1 cellular context compared by ENCODE assay signal in the genomic region with DNA sequence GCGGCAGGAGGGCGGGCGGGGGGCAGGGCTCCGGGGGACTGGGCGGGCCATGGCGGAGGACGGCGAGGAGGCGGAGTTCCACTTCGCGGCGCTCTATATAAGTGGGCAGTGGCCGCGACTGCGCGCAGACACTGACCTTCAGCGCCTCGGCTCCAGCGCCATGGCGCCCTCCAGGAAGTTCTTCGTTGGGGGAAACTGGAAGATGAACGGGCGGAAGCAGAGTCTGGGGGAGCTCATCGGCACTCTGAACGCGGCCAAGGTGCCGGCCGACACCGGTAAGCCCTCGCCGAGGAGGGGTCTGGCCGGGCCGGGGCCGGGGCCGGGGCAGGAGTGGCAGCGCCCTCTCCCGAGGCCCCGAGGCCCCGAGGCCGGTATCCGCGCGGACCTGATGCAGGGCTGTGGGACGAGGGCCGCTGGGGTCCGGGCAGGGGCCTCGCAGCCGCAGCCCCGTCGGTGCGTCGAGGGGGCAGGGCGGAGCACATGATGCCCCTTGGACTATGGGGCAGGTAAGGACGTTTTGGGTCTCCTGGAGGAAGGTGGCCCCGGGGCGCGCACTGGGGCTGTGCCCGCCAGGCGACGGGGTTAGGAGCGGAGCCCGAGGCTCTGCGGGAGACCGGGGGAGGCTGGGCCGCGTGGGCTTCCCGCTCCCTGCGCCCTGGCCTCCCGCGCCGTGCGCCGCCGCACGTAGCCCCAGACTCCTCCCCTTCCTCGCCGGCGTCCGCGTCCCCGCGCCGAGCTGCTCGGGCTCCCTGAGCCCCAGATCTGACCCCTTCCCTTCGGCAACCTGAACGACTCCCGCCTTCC.
TF ChIP-seq lines count a peak whose summit lies in the region.

Gene TPI1, plus strand, starts transcription at position 125 of the 804 bp plus-strand sequence. Its CDS starts 36 bp downstream, at position 161.

TF ChIP-seq in SK-N-SH, 30 proteins besides CTCF, POLR2A, EP300 and RAD21 (continued from another document):
- TF ChIP-seq, protein P1, sequence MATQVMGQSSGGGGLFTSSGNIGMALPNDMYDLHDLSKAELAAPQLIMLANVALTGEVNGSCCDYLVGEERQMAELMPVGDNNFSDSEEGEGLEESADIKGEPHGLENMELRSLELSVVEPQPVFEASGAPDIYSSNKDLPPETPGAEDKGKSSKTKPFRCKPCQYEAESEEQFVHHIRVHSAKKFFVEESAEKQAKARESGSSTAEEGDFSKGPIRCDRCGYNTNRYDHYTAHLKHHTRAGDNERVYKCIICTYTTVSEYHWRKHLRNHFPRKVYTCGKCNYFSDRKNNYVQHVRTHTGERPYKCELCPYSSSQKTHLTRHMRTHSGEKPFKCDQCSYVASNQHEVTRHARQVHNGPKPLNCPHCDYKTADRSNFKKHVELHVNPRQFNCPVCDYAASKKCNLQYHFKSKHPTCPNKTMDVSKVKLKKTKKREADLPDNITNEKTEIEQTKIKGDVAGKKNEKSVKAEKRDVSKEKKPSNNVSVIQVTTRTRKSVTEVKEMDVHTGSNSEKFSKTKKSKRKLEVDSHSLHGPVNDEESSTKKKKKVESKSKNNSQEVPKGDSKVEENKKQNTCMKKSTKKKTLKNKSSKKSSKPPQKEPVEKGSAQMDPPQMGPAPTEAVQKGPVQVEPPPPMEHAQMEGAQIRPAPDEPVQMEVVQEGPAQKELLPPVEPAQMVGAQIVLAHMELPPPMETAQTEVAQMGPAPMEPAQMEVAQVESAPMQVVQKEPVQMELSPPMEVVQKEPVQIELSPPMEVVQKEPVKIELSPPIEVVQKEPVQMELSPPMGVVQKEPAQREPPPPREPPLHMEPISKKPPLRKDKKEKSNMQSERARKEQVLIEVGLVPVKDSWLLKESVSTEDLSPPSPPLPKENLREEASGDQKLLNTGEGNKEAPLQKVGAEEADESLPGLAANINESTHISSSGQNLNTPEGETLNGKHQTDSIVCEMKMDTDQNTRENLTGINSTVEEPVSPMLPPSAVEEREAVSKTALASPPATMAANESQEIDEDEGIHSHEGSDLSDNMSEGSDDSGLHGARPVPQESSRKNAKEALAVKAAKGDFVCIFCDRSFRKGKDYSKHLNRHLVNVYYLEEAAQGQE (IDR thresholded peaks at IDR 0.05; ENCODE audit: low read depth, low read length) = peak; percentile 70
- TF ChIP-seq USF2 (IDR thresholded peaks at IDR 0.05; ENCODE audit: borderline replicate concordance, low read depth, low read length) (no peak), NRF1 (IDR thresholded peaks at IDR 0.05; ENCODE audit: low read depth, low read length) (peak; percentile 46), YY1 (IDR thresholded peaks at IDR 0.05; ENCODE audit: low read depth) (peak; percentile 79), POLR2AphosphoS5 (IDR thresholded peaks at IDR 0.05; ENCODE audit: low read depth, low read length) (peak; percentile 99), ELF1 (IDR thresholded peaks at IDR 0.05) (0 out of 2 replicates have a peak, but pooled peaks have one; percentile 4)
TF ChIP-seq in SK-N-SH: peak in this region for 7.
